ENCODE assay signal across 8 cellular contexts in the genomic region with DNA sequence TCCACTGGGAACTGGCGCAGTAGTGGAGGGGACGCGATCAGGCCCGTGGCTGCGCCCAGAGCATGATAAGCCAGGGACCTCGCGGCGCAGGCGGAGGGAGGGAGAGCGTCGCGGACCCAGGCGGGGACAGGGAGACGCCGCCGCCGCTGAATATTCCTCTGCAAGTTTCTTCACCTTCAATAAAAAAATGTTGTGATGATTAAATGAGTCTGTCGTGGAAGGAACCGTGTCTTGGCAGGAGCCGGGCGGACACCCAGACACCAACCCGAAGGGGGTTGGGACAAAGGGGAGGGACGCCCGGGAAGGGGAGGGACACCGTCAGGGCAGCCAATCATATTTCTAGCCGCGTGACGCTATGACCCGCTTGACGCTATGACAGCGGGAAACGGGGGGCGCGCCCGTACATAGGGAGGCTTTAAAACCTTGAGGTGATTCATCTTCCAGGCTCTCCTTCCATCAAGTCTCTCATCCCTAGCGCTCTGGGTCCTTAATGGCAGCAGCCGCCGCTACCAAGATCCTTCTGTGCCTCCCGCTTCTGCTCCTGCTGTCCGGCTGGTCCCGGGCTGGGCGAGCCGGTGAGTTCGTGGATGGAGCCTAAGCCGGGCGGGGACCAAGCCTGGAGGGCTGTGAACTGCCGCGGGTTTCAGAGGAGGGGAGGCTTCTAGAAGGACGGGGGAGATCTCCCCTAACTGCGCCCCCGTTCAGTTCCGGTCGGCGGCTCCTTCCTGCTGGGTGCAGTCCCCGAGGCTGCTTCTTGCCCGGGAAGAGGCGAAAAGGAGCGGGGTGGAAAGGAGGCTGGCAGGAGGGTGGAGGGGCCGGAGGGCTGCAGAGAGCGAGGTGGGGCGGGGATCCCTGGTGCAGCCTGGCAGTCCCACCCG. TPM values are rescaled to one million over a fixed set of nuclear protein-coding genes. Genes with fewer than 3 reads are reported as not detected.
A peak's percentile ranks its signal among the peaks of the same experiment; 100 is the strongest.
DNase-seq lines count a peak whose midpoint lies in the region; ATAC-seq and TF ChIP-seq lines count a peak whose summit lies in the region.

A gene with protein sequence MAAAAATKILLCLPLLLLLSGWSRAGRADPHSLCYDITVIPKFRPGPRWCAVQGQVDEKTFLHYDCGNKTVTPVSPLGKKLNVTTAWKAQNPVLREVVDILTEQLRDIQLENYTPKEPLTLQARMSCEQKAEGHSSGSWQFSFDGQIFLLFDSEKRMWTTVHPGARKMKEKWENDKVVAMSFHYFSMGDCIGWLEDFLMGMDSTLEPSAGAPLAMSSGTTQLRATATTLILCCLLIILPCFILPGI (plus strand): TSS at position 432 of the 878 bp plus-strand sequence. CDS start 59 bp downstream, at position 491.

- H3K4me1 Mint-ChIP-seq in activated T-cell treated with anti-CD3 and anti-CD28 coated beads, Interleukin-2, amount 50 U/mL, for 24 hours (ENCODE audit: low read depth) = peaks cover 36% of the 10 kb centered on the region

- peak; percentile 97 for ATAC-seq in IMR-90 (ENCODE audit: low read depth)
- ATAC-seq in HG03571 (IDR thresholded peaks at IDR 0.05; ENCODE audit: unreplicated experiment) = no peak

- TF ChIP-seq RAD21 in IMR-90 (IDR thresholded peaks at IDR 0.05; ENCODE audit: low read length) = no peak; the same call in 1 of the 2 replicates

- dilution Hi-C loops in IMR-90 (cut with HindIII; ENCODE audit: low sequenced_read_pairs, unreplicated experiment) = no loop called here

- peak within 1 kb of the TSS; percentile 77 for H3K4me2 ChIP-seq in IMR-90 (ENCODE audit: low read depth, low read length)

- 0 out of 2 replicates have a peak within 1 kb of the TSS, but pooled peaks have one; percentile 50 for H3K56ac ChIP-seq in IMR-90 (ENCODE audit: extremely low read depth, insufficient read depth, low read length)

- no peak within 1 kb of the TSS for H4K91ac ChIP-seq in IMR-90 (ENCODE audit: insufficient read depth, low read depth, low read length)

- H2BK5ac ChIP-seq in IMR-90 (ENCODE audit: low read depth, low read length, poor library complexity, severe bottlenecking) = peak within 1 kb of the TSS; percentile 9

- no peaks in the 10 kb centered on the region for H3K9me3 Mint-ChIP-seq in activated T-cell treated with anti-CD3 and anti-CD28 coated beads, Interleukin-2, amount 50 U/mL, for 24 hours

- peaks cover 0 to 2% of the 10 kb centered on the region in 2 experiments; a peak in 1 of 4 replicates for H3K79me1 ChIP-seq in IMR-90 (ENCODE audit: low read depth in 1 of 2, low read length in 2 of 2)

- peak within 1 kb of the TSS; percentile 98 for H2AFZ ChIP-seq in IMR-90 (replicated peaks; ENCODE audit: low read length, poor library complexity)

- H3K23ac ChIP-seq in IMR-90 (ENCODE audit: low read depth, low read length) = peak within 1 kb of the TSS; percentile 40; the same call in 1 of the 2 replicates

- DNase-seq in DMS153 treated with DMSO at 0.1 percent for 48 hours (lab: John Stamatoyannopoulos, UW; ENCODE audit: unreplicated experiment) (peak; percentile 60), IMR-90 (peak; percentile 95)
- peak; percentile 90 for DNase-seq in activated T-cell treated with anti-CD3 and anti-CD28 coated beads, Interleukin-2, amount 50 U/mL, for 24 hours
- peak; percentile 70 to 86 for DNase-seq in stimulated activated CD8-positive, alpha-beta memory T cell treated with anti-CD3 and anti-CD28 coated beads, Interleukin-2, amount 100 ng/mL, for 48 hours (ENCODE audit: low read depth in 2 of 2)

- H4K8ac ChIP-seq in IMR-90 (ENCODE audit: low read depth in 2 of 2, low read length in 2 of 2) = peak within 1 kb of the TSS; percentile 39 to 70; a peak in 2 of 4 replicates

- H3K18ac ChIP-seq in IMR-90 (ENCODE audit: low read depth, low read length) = no peak within 1 kb of the TSS

- no peaks in the 10 kb centered on the region for H3K9me1 ChIP-seq in IMR-90 (ENCODE audit: insufficient read depth, low read length)

- H2AK9ac ChIP-seq in IMR-90 (replicated peaks; ENCODE audit: low read depth, low read length, poor library complexity) = peak within 1 kb of the TSS; percentile 23

- peak within 1 kb of the TSS; percentile 85 for H3K27ac Mint-ChIP-seq in activated T-cell treated with anti-CD3 and anti-CD28 coated beads, Interleukin-2, amount 50 U/mL, for 24 hours

- intact Hi-C loops in IMR-90 (cut with micrococcal nuclease) = no loop called here

- peak within 1 kb of the TSS; percentile 49; the same call in 1 of the 2 replicates for H3K14ac ChIP-seq in IMR-90 (replicated peaks; ENCODE audit: low read depth, low read length)

- H3K4me3 Mint-ChIP-seq in activated T-cell treated with anti-CD3 and anti-CD28 coated beads, Interleukin-2, amount 50 U/mL, for 24 hours = peak within 1 kb of the TSS; percentile 79

- no TSS peak for BruUV-seq in IMR-90 (replicated peaks; lab: Mats Ljungman, UMichigan)

- H3K9me3 ChIP-seq in IMR-90 (ENCODE audit: control insufficient read depth, insufficient read depth, low read length) (no peaks in the 10 kb centered on the region), esophagus (ENCODE audit: control insufficient read depth in 2 of 2, insufficient read depth in 1 of 2, low read depth in 1 of 2, low read length in 1 of 2) (no peaks in the 10 kb centered on the region), mucosa of stomach (ENCODE audit: control insufficient read depth, low read length) (no peaks in the 10 kb centered on the region)

- no peak for TF ChIP-seq CTCF in IMR-90 (conservative IDR thresholded peaks at IDR 0.05; ENCODE audit: low read depth, low read length)

- peak within 1 kb of the TSS; percentile 58; the same call in 1 of the 2 replicates for H3K4ac ChIP-seq in IMR-90 (ENCODE audit: low read depth, low read length)

- in situ Hi-C loops in IMR-90 (cut with MboI; ENCODE audit: low sequenced_read_pairs) = loop anchor here (25.0 kb wide), 1 partner anchor 395 kb away; no protein-coding TSS in a partner anchor

- H2BK20ac ChIP-seq in IMR-90 (ENCODE audit: low read depth, low read length) = no peak within 1 kb of the TSS

- no peak within 1 kb of the TSS for H2AK5ac ChIP-seq in IMR-90 (ENCODE audit: low read depth, low read length)

- peaks cover 4% of the 10 kb centered on the region; the same call in 1 of the 2 replicates for H3K4me1 ChIP-seq in IMR-90 (ENCODE audit: control insufficient read depth, insufficient read depth, low read length)
- H3K4me1 ChIP-seq in esophagus (ENCODE audit: control insufficient read depth in 2 of 2, insufficient read depth in 2 of 2, low read length in 1 of 2) = no peaks in the 10 kb centered on the region
- H3K4me1 ChIP-seq in mucosa of stomach (ENCODE audit: control insufficient read depth, insufficient read depth, low read length) = peaks cover 9% of the 10 kb centered on the region

- POLR2A ChIA-PET in IMR-90 (lab: Charles Lee; ENCODE audit: unreplicated experiment) = no interaction called here

- no peak within 1 kb of the TSS for H4K5ac ChIP-seq in IMR-90 (ENCODE audit: low read depth, low read length)

- WGBS in IMR-90 (ENCODE audit: extremely low coverage in 2 of 2, insufficient read length in 1 of 2), 2 experiments = 2% methylated on average over 10 of the region's 62 CpGs; no CpG with 5 or more reads in 1 of the 2 experiments
- WGBS in esophagus, 2 donors = 2 to 3% methylated on average over 57 to 62 of the region's 62 CpGs

- H2BK120ac ChIP-seq in IMR-90 (ENCODE audit: low read depth, low read length) = no peak within 1 kb of the TSS

- CTCF ChIA-PET in IMR-90 (lab: Yijun Ruan, JAX) = no interaction called here

- no peaks in the 10 kb centered on the region for H3K36me3 Mint-ChIP-seq in activated T-cell treated with anti-CD3 and anti-CD28 coated beads, Interleukin-2, amount 50 U/mL, for 24 hours (ENCODE audit: low read depth)

- H3K27ac ChIP-seq in IMR-90 (ENCODE audit: insufficient read depth, low read length) (peak within 1 kb of the TSS; percentile 8; the same call in 1 of the 2 replicates), esophagus (ENCODE audit: low read depth in 2 of 2, low read length in 1 of 2) (peak within 1 kb of the TSS in 1 of 2 donors; percentile 44)

- H3K27me3 Mint-ChIP-seq in activated T-cell treated with anti-CD3 and anti-CD28 coated beads, Interleukin-2, amount 50 U/mL, for 24 hours = peaks cover 73% of the 10 kb centered on the region

- H3K9ac ChIP-seq in IMR-90 (ENCODE audit: low read depth, low read length) = peak within 1 kb of the TSS; percentile 52
- H3K9ac ChIP-seq in mucosa of stomach (ENCODE audit: low read length) = peak within 1 kb of the TSS; percentile 12

- H3K4me3 ChIP-seq in IMR-90 (ENCODE audit: insufficient read depth, low read depth, low read length) (peak within 1 kb of the TSS; percentile 60), esophagus (ENCODE audit: low read depth in 1 of 2, low read length in 2 of 2) (peak within 1 kb of the TSS; percentile 52), mucosa of stomach (ENCODE audit: low read length) (peak within 1 kb of the TSS; percentile 50)

- H3K36me3 ChIP-seq in IMR-90 (ENCODE audit: control insufficient read depth, insufficient read depth, low read length) (no peaks in the 10 kb centered on the region), esophagus (ENCODE audit: control insufficient read depth in 2 of 2, insufficient read depth in 2 of 2, low read length in 1 of 2) (no peaks in the 10 kb centered on the region), mucosa of stomach (ENCODE audit: control insufficient read depth, insufficient read depth, low read length) (no peaks in the 10 kb centered on the region)

- H3K27me3 ChIP-seq in IMR-90 (ENCODE audit: control insufficient read depth, insufficient read depth, low read length) (peaks cover 34% of the 10 kb centered on the region), esophagus (ENCODE audit: control insufficient read depth in 1 of 2, insufficient read depth in 2 of 2, low read length in 2 of 2) (peaks cover 0 to 18% of the 10 kb centered on the region in 2 donors), mucosa of stomach (ENCODE audit: control insufficient read depth, insufficient read depth, low read length) (peaks cover 56% of the 10 kb centered on the region)

- TF ChIP-seq POLR2A in IMR-90 (IDR thresholded peaks at IDR 0.05; ENCODE audit: low read depth, low read length) = peak; percentile 83

- no peak within 1 kb of the TSS for H2BK15ac ChIP-seq in IMR-90 (ENCODE audit: low read depth, low read length)

- no peaks in the 10 kb centered on the region for H4K20me1 ChIP-seq in IMR-90 (ENCODE audit: insufficient read depth, low read length)

TF ChIP-seq in IMR-90, 13 proteins besides CTCF, POLR2A, EP300 and RAD21 (continues in another document):
- TF ChIP-seq FOS (IDR thresholded peaks at IDR 0.05; ENCODE audit: low read depth, low read length) (0 out of 2 replicates have a peak, but pooled peaks have one; percentile 4), MAZ (IDR thresholded peaks at IDR 0.05; ENCODE audit: borderline replicate concordance, low read depth, low read length) (no peak)

TF ChIP-seq in PFSK-1, 5 proteins besides CTCF, POLR2A, EP300 and RAD21 (continues in another document):
- no peak for TF ChIP-seq TAF1 (IDR thresholded peaks at IDR 0.05; ENCODE audit: borderline replicate concordance, insufficient read depth, low read length)
- no peak for TF ChIP-seq SIN3A (IDR thresholded peaks at IDR 0.05; ENCODE audit: borderline replicate concordance, insufficient read depth, low read length)

RNA-seq across cellular contexts. Expression of the gene that starts here (rescaled TPM):
- total RNA-seq in IMR-90 (2012; rRNA removed) = 7.2 and 7.9 TPM in 2 replicates
- 16.2 and 17.0 TPM in 2 replicates for polyA plus RNA-seq in IMR-90 (2012; rRNA removed)
- 12.4 and 17.1 TPM in 2 replicates for polyA plus RNA-seq in IMR-90 (2012; cell fraction: cytosol; rRNA removed)
- 6.0 and 6.8 TPM in 2 replicates for polyA plus RNA-seq in IMR-90 (2012; cell fraction: nucleus; rRNA removed; ENCODE audit: low replicate concordance)
- polyA plus RNA-seq in PFSK-1 (2012; ENCODE audit: insufficient read length, low read depth) = 0.75 TPM
- 1 to 10 TPM; 1.7 to 5.4 TPM for polyA plus RNA-seq in esophagus
